In the genomic region with DNA sequence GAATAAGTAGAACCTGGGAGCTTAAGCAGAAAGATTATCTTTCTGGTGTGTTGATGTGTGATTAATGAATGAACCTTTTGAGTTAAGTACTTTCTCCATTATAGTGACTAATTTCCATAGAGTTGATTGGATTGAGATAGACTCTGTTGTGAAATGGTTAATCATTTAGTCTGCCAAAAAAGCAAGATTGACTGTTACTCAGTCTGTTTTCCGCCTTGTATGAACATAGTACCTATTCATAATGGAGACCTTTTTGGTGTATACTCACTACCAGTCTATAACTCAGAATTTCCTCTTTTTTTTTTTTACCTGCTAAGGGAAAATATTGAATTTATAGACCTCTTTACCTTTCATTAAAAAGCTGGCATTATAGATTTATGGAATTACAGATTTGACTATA, we compare ENCODE assay signal across 21 cellular contexts.
"Had no signal": no experiment of that assay in that cellular context is flagged by ENCODE, and none has a peak within 500 bp of the region (broad histone marks: within the 10 kb centered on the region; RNA-seq: fewer than 3 reads in every experiment).

No MANE protein-coding gene starts in this region.

- ATAC-seq: HepG2, Panc1 had no signal

- H3K4me3 ChIP-seq: MG63 had no signal

- DNase-seq: IMR-90, Karpas-422, KG1, MG63, NCI-H1092, NCI-H1105 treated with DMSO at 0.1 percent for 48 hours, NCI-H1417 treated with DMSO at 0.1 percent for 48 hours, NCI-H146, NCI-H1694 treated with DMSO at 0.1 percent for 48 hours, NCI-H1930, NCI-H2081, NCI-H2107, NCI-H226, NCI-H446, NCI-H510A treated with DMSO at 0.1 percent for 48 hours, NCI-H526, SHP77, SK-N-SH had no signal

- H3K27me3 ChIP-seq: MG63 had no signal

- H3K9me3 ChIP-seq: MG63, SK-N-SH had no signal

- H3K27ac ChIP-seq: RWPE1 had no signal

- H3K36me3 ChIP-seq: MG63 had no signal
